ENCODE assay signal across 13 cellular contexts in the genomic region with DNA sequence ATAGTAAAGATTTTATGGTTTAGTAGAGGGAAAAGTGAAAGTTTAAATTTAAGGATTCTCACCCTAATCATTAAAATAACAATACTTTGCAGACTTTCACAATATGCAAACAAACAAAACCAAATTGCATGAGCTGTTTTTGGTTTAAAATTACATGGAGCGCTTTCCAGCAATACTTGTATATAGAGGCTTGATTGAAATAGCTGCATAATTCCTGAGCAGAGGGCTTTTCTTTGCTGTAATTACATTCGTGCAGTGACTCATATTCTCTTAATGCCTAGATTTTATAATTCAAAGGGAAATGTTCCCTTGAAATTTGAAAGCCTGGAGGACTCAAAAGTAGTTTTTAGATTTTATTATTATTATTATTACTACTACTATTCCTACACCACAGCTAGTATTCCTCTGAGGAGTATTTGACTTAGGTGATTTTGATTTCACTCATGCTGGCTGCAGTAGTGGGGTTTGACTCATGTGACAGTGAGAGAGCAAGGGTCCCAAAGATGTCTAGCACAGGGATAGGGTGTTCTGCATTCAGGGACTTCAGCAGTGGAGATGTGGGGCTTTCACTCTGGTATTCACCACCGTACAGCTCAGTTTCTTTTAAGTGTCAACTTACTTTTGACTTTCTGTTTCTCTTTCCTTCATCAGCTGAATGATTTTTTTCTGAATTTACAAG.
A peak's percentile ranks its signal among the peaks of the same experiment; 100 is the strongest.
DNase-seq lines count a peak whose midpoint lies in the region; ATAC-seq and TF ChIP-seq lines count a peak whose summit lies in the region.
"Had no signal": no experiment of that assay in that cellular context is flagged by ENCODE, and none has a peak within 500 bp of the region (broad histone marks: within the 10 kb centered on the region; RNA-seq: fewer than 3 reads in every experiment).

No MANE protein-coding gene starts in this region.

- H3K27me3 ChIP-seq in left ventricle myocardium inferior (ENCODE audit: low read depth) = no peaks in the 10 kb centered on the region
- H3K27me3 ChIP-seq: breast epithelium, transverse colon had no signal

- peak; percentile 17 for DNase-seq in DMS 273 (lab: John Stamatoyannopoulos, UW; ENCODE audit: unreplicated experiment)
- DNase-seq in DMS 273 treated with DMSO at 0.1 percent for 48 hours (lab: John Stamatoyannopoulos, UW) = no peak
- DNase-seq in fibroblast of gingiva (ENCODE audit: low read depth) = peak; percentile 74
- DNase-seq in left ventricle myocardium inferior = no peak
- DNase-seq in AG08395 (ENCODE audit: low spot score) = no peak
- DNase-seq in stimulated activated CD4-positive, alpha-beta T cell treated with anti-CD3 and anti-CD28 coated beads, Interleukin-15, amount 100 ng/mL, for 24 hours = no peak
- DNase-seq: left ventricle myocardium superior, NCI-H2107, transverse colon had no signal

- H3K4me1 ChIP-seq in left ventricle myocardium inferior = no peaks in the 10 kb centered on the region
- H3K4me1 ChIP-seq: breast epithelium, transverse colon had no signal

- no peak overlapping the region for H3K4me3 ChIP-seq in left ventricle myocardium inferior
- H3K4me3 ChIP-seq: breast epithelium, transverse colon had no signal

- no peak for TF ChIP-seq CTCF in left ventricle myocardium inferior (IDR thresholded peaks at IDR 0.05; ENCODE audit: borderline replicate concordance)

- intact Hi-C loops in left ventricle myocardium inferior (cut with micrococcal nuclease) = no loop called here

- peak; percentile 88 for ATAC-seq in GM21576 (IDR thresholded peaks at IDR 0.05; ENCODE audit: unreplicated experiment)
- ATAC-seq in HG03097 (IDR thresholded peaks at IDR 0.05; ENCODE audit: low FRiP score, unreplicated experiment) = peak; percentile 82
- ATAC-seq: left ventricle myocardium superior had no signal

- H3K36me3 ChIP-seq in left ventricle myocardium inferior = no peaks in the 10 kb centered on the region
- H3K36me3 ChIP-seq: breast epithelium, transverse colon had no signal

- no peak overlapping the region for H3K27ac ChIP-seq in left ventricle myocardium inferior (replicated peaks)
- H3K27ac ChIP-seq: 22Rv1, breast epithelium, transverse colon had no signal

- H3K9me3 ChIP-seq in left ventricle myocardium inferior (replicated peaks) = no peaks in the 10 kb centered on the region
- H3K9me3 ChIP-seq: transverse colon had no signal

Comparison
In these comparisons a context has a peak if more than half of its experiments do, and no peak if none do; other contexts are left out.
1. DNase-seq: peak in DMS 273 (single experiment) and fibroblast of gingiva (single experiment); none in DMS 273 treated with DMSO at 0.1 percent for 48 hours (single experiment), left ventricle myocardium inferior (single experiment), AG08395 (single experiment) and stimulated activated CD4-positive, alpha-beta T cell treated with anti-CD3 and anti-CD28 coated beads, Interleukin-15, amount 100 ng/mL, for 24 hours (single experiment).